19 cellular contexts compared by ENCODE assay signal in genomic region chr1:198955085-198955484, GRCh38.
DNase-seq lines count a peak whose midpoint lies in the region; ATAC-seq, FAIRE-seq and TF ChIP-seq lines count a peak whose summit lies in the region.
"Had no signal": no experiment of that assay in that cellular context is flagged by ENCODE, and none has a peak within 500 bp of the region (broad histone marks: within the 10 kb centered on the region; RNA-seq: fewer than 3 reads in every experiment).

No MANE protein-coding gene starts in this region.

- POLR2A ChIA-PET in HCT116 (lab: Charles Lee), result no interaction called here
- POLR2A ChIA-PET in K562 (lab: Yijun Ruan, JAX), result no interaction called here

- no peaks in the 10 kb centered on the region for H3K4me1 ChIP-seq in HCT116 (ENCODE audit: control insufficient read depth in 1 of 2, insufficient read depth in 2 of 2, low read length in 2 of 2)
- no peaks in the 10 kb centered on the region for H3K4me1 ChIP-seq in K562 (replicated peaks in 1 of 2; ENCODE audit: control insufficient read depth in 2 of 2, insufficient read depth in 2 of 2, low read length in 2 of 2)
- H3K4me1 ChIP-seq: A549; BLaER1 treated with 17β-estradiol and CSF1 and Interleukin-3, amounts not matched to agents 10 nM and 100 nM; Caco-2 had no signal

- CTCF ChIA-PET in HCT116 (lab: Charles Lee), result no interaction called here
- CTCF ChIA-PET in K562 (lab: Yijun Ruan, JAX; ENCODE audit: low intra/inter-chr PET ratio), result no interaction called here

- FAIRE-seq in K562 (lab: Jason Lieb, UNC), result no peak
- FAIRE-seq: A549, G401.6, GM12892, GM18507 had no signal

- in situ Hi-C loops in K562 (cut with MboI), result no loop called here

- H3K9me1 ChIP-seq in K562 (ENCODE audit: control insufficient read depth, insufficient read depth, low read length), result no peaks in the 10 kb centered on the region

- H3K9me2 ChIP-seq in HCT116 (ENCODE audit: insufficient read depth), result no peaks in the 10 kb centered on the region

- TF ChIP-seq POLR2A in HCT116 (IDR thresholded peaks at IDR 0.05; ENCODE audit: borderline replicate concordance, extremely low read depth, insufficient read depth, insufficient read length) (no peak), K562 (conservative IDR thresholded peaks at IDR 0.05) (no peak)

- no TSS peak for BruUV-seq in HCT116 (replicated peaks; lab: Mats Ljungman, UMichigan)
- no TSS peak for BruUV-seq in K562 (replicated peaks; lab: Mats Ljungman, UMichigan)

- H3K9ac ChIP-seq in HCT116 (ENCODE audit: low read length), result no peak overlapping the region
- H3K9ac ChIP-seq in K562 (ENCODE audit: insufficient read depth in 1 of 2, low read depth in 2 of 2, low read length in 2 of 2), result no peak overlapping the region
- H3K9ac ChIP-seq: BLaER1 treated with 17β-estradiol and CSF1 and Interleukin-3, amounts not matched to agents 10 nM and 100 nM had no signal

- H2AFZ ChIP-seq in HCT116 (ENCODE audit: low read depth, low read length, poor library complexity, severe bottlenecking) (no peak overlapping the region), K562 (ENCODE audit: low read depth, low read length) (no peak overlapping the region)

- no peak for DNase-seq in HCT116 (ENCODE audit: low read depth, low spot score)
- DNase-seq in OCI-M1 (lab: John Stamatoyannopoulos, UW), result peak; percentile 25
- DNase-seq in K562 (ENCODE audit: extremely low read depth in 1 of 4, low spot score in 3 of 4), result no peak
- no peak for DNase-seq in activated naive CD4-positive, alpha-beta T cell treated with Interleukin-2 at 50 U/mL for 16 hours
- DNase-seq: AML-193; Caco-2; Calu3; CD4-positive, alpha-beta T cell; CD8-positive, alpha-beta T cell; DMS79 treated with DMSO at 0.1 percent for 48 hours; GF-D8 had no signal

- H3K79me2 ChIP-seq in HCT116 (ENCODE audit: insufficient read depth, low read length), result no peaks in the 10 kb centered on the region
- H3K79me2 ChIP-seq in K562 (ENCODE audit: control insufficient read depth, insufficient read depth, low read length), result no peaks in the 10 kb centered on the region

- no peak for ATAC-seq in HCT116
- no peak for ATAC-seq in K562
- ATAC-seq in GM21737 (IDR thresholded peaks at IDR 0.05; ENCODE audit: unreplicated experiment), result no peak
- ATAC-seq: A549; CD8-positive, alpha-beta T cell had no signal

- TF ChIP-seq RAD21 in HCT116 (IDR thresholded peaks at IDR 0.05; ENCODE audit: low read depth), result no peak
- TF ChIP-seq RAD21 in K562 (CRISPR knock-in tag; conservative IDR thresholded peaks at IDR 0.05 in 1 of 2, IDR thresholded peaks at IDR 0.05 in 1 of 2), result no peak

- intact Hi-C loops in HCT116 (cut with micrococcal nuclease), result no loop called here
- intact Hi-C loops in K562 (cut with micrococcal nuclease), result no loop called here

- TF ChIP-seq CTCF in HCT116 (IDR thresholded peaks at IDR 0.05 in 2 of 3, conservative IDR thresholded peaks at IDR 0.05 in 1 of 3; ENCODE audit: borderline replicate concordance in 1 of 3, insufficient read depth in 1 of 3, low read depth in 2 of 3, low read length in 2 of 3) (no peak), K562 (IDR thresholded peaks at IDR 0.05 in 2 of 3, conservative IDR thresholded peaks at IDR 0.05 in 1 of 3; ENCODE audit: insufficient read depth in 2 of 3, low read depth in 1 of 3, low read length in 3 of 3) (no peak)

- TF ChIP-seq EP300 in K562 (IDR thresholded peaks at IDR 0.05; ENCODE audit: low read length), result no peak

- H3K4me3 ChIP-seq in HCT116 (replicated peaks in 1 of 2; ENCODE audit: low read depth in 1 of 2, low read length in 2 of 2) (no peak overlapping the region), K562 (no peak overlapping the region)
- H3K4me3 ChIP-seq: A549; BLaER1 treated with 17β-estradiol and CSF1 and Interleukin-3, amounts not matched to agents 10 nM and 100 nM had no signal

- RAD21 ChIA-PET in HCT116 (lab: Charles Lee; ENCODE audit: low non-redundant PET in 1 of 2, low total read pairs in 2 of 2, uncharacterized antibody in 2 of 2, unreplicated experiment in 2 of 2), result no interaction called here

- H3K27me3 ChIP-seq in HCT116 (ENCODE audit: insufficient read depth, low read length) (no peaks in the 10 kb centered on the region), K562 (ENCODE audit: control insufficient read depth in 2 of 2, insufficient read depth in 2 of 2, low read length in 2 of 2) (no peaks in the 10 kb centered on the region)
- H3K27me3 ChIP-seq: BLaER1 treated with 17β-estradiol and CSF1 and Interleukin-3, amounts not matched to agents 10 nM and 100 nM had no signal

- H3K36me3 ChIP-seq in HCT116 (ENCODE audit: control insufficient read depth in 1 of 2, insufficient read depth in 2 of 2, low read length in 2 of 2) (no peaks in the 10 kb centered on the region), K562 (ENCODE audit: control insufficient read depth, insufficient read depth, low read length) (no peaks in the 10 kb centered on the region)
- H3K36me3 ChIP-seq: BLaER1 treated with 17β-estradiol and CSF1 and Interleukin-3, amounts not matched to agents 10 nM and 100 nM had no signal

- H3K27ac ChIP-seq in HCT116 (ENCODE audit: low read depth, low read length) (no peak overlapping the region), K562 (ENCODE audit: extremely low read depth, low read depth, low read length) (no peak overlapping the region)
- H3K27ac ChIP-seq: 22Rv1; A549; BLaER1 treated with 17β-estradiol and CSF1 and Interleukin-3, amounts not matched to agents 10 nM and 100 nM; C4-2B had no signal

- H3K9me3 ChIP-seq in HCT116 (ENCODE audit: control insufficient read depth in 1 of 2, insufficient read depth in 1 of 2, low read depth in 1 of 2, low read length in 2 of 2) (no peaks in the 10 kb centered on the region), K562 (replicated peaks; ENCODE audit: control insufficient read depth, insufficient read depth, low read depth, low read length) (no peaks in the 10 kb centered on the region)
- H3K9me3 ChIP-seq: A549 had no signal

- no peak overlapping the region for H3K4me2 ChIP-seq in HCT116 (ENCODE audit: low read length)
- H3K4me2 ChIP-seq in K562 (ENCODE audit: insufficient read depth, low read length), result no peak overlapping the region
- H3K4me2 ChIP-seq: A549; BLaER1 treated with 17β-estradiol and CSF1 and Interleukin-3, amounts not matched to agents 10 nM and 100 nM had no signal

- H4K20me1 ChIP-seq in HCT116 (ENCODE audit: insufficient read depth), result no peaks in the 10 kb centered on the region
- no peaks in the 10 kb centered on the region for H4K20me1 ChIP-seq in K562 (replicated peaks; ENCODE audit: control insufficient read depth, insufficient read depth, low read length)
- H4K20me1 ChIP-seq: BLaER1 treated with 17β-estradiol and CSF1 and Interleukin-3, amounts not matched to agents 10 nM and 100 nM had no signal

TF ChIP-seq in HCT116, 20 proteins besides CTCF, POLR2A, EP300 and RAD21:
- TF ChIP-seq JUND (IDR thresholded peaks at IDR 0.05) (no peak), CBX3 (IDR thresholded peaks at IDR 0.05; ENCODE audit: low read depth) (peak; percentile 67; the same call in 1 of the 2 replicates)
TF ChIP-seq in HCT116: peak in this region for 1.

TF ChIP-seq in K562, 482 proteins besides CTCF, POLR2A, EP300 and RAD21:
- TF ChIP-seq RBM25 (IDR thresholded peaks at IDR 0.05; ENCODE audit: low read depth, low read length, severe bottlenecking) (peak; percentile 60), BCOR (IDR thresholded peaks at IDR 0.05) (no peak)

Comparison
In these comparisons a context has a peak if more than half of its experiments do, and no peak if none do; other contexts are left out.
1. Of the 22 proteins assayed by ChIP-seq in both K562 and HCT116: peak only in K562: none; only in HCT116: CBX3; in both: none; in neither: 21.